ENCODE assay signal across 7 cellular contexts in genomic region chr19:7673995-7674667, GRCh38. TPM values are rescaled to one million over a fixed set of nuclear protein-coding genes. Genes with fewer than 3 reads are reported as not detected.
DNase-seq lines count a peak whose midpoint lies in the region; TF ChIP-seq lines count a peak whose summit lies in the region.

No MANE protein-coding gene starts in this region.

- POLR2A ChIA-PET in SK-N-SH (lab: Yijun Ruan, JAX) = no interaction called here
- POLR2A ChIA-PET in CD8-positive, alpha-beta memory T cell (lab: Charles Lee) = no interaction called here

- H3K27ac ChIP-seq in SK-N-SH (ENCODE audit: low read depth in 2 of 2, low read length in 1 of 2) (no peak overlapping the region), neural progenitor cell (no peak overlapping the region)
- H3K27ac ChIP-seq in CD8-positive, alpha-beta memory T cell (ENCODE audit: low read depth, low read length) = no peak overlapping the region

- no peaks in the 10 kb centered on the region for H3K9me2 ChIP-seq in SK-N-SH

- no peak overlapping the region for H3K4me3 Mint-ChIP-seq in neural progenitor cell
- H3K4me3 Mint-ChIP-seq in CD8-positive, alpha-beta memory T cell = no peak overlapping the region
- no peak overlapping the region for H3K4me3 Mint-ChIP-seq in osteocyte (ENCODE audit: unreplicated experiment)

- WGBS in SK-N-SH (ENCODE audit: low lambda C conversion rate) = 21% methylated on average over 10 of the region's 12 CpGs

- peak; percentile 64 for DNase-seq in GM06990 (ENCODE audit: extremely low read depth, insufficient read length)
- DNase-seq in MG63 = peak; percentile 72
- DNase-seq in SK-N-SH = peak; percentile 81
- DNase-seq in fibroblast of gingiva (ENCODE audit: low read depth) = peak; percentile 88
- peak; percentile 71 for DNase-seq in neural progenitor cell (ENCODE audit: low spot score)
- DNase-seq in CD8-positive, alpha-beta memory T cell = no peak
- no peak for DNase-seq in osteocyte (ENCODE audit: extremely low spot score, unreplicated experiment)

- H3K79me2 ChIP-seq in SK-N-SH (ENCODE audit: insufficient read depth) (no peaks in the 10 kb centered on the region), neural progenitor cell (ENCODE audit: low read depth) (no peaks in the 10 kb centered on the region)

- no peaks in the 10 kb centered on the region for H3K36me3 ChIP-seq in GM06990 (ENCODE audit: control insufficient read depth, insufficient read depth, low read length)
- no peaks in the 10 kb centered on the region for H3K36me3 ChIP-seq in MG63
- H3K36me3 ChIP-seq in SK-N-SH (replicated peaks in 1 of 2; ENCODE audit: control insufficient read depth in 1 of 2, insufficient read depth in 2 of 2, low read length in 1 of 2) = no peaks in the 10 kb centered on the region
- H3K36me3 ChIP-seq in neural progenitor cell = no peaks in the 10 kb centered on the region
- H3K36me3 ChIP-seq in CD8-positive, alpha-beta memory T cell (ENCODE audit: insufficient read depth, low read length) = no peaks in the 10 kb centered on the region

- H3K4me3 ChIP-seq in GM06990 (replicated peaks; ENCODE audit: low read depth, low read length) (no peak overlapping the region), MG63 (no peak overlapping the region), SK-N-SH (ENCODE audit: low read depth in 2 of 2, low read length in 1 of 2) (no peak overlapping the region), neural progenitor cell (no peak overlapping the region)
- H3K4me3 ChIP-seq in CD8-positive, alpha-beta memory T cell (ENCODE audit: low read length) = no peak overlapping the region

- no peak overlapping the region for H2AFZ ChIP-seq in SK-N-SH (ENCODE audit: low read depth)
- peak overlapping the region; percentile 34 for H2AFZ ChIP-seq in neural progenitor cell (replicated peaks)

- H3K36me3 Mint-ChIP-seq in neural progenitor cell = no peaks in the 10 kb centered on the region
- no peaks in the 10 kb centered on the region for H3K36me3 Mint-ChIP-seq in CD8-positive, alpha-beta memory T cell
- H3K36me3 Mint-ChIP-seq in osteocyte (ENCODE audit: unreplicated experiment) = no peaks in the 10 kb centered on the region

- H3K4me1 ChIP-seq in SK-N-SH (ENCODE audit: control insufficient read depth in 1 of 2, insufficient read depth in 2 of 2, low read depth in 1 of 2, low read length in 1 of 2) (no peaks in the 10 kb centered on the region; a peak in 1 of 4 replicates), neural progenitor cell (peaks cover 7% of the 10 kb centered on the region)
- peaks cover 16% of the 10 kb centered on the region for H3K4me1 ChIP-seq in CD8-positive, alpha-beta memory T cell (ENCODE audit: insufficient read depth, low read length)

- H4K20me1 ChIP-seq in SK-N-SH (ENCODE audit: insufficient read depth) (no peaks in the 10 kb centered on the region), neural progenitor cell (ENCODE audit: low read depth) (no peaks in the 10 kb centered on the region)

- CTCF ChIA-PET in SK-N-SH (lab: Yijun Ruan, JAX) = interaction anchor here (0.6 to 2.9 kb wide), 3 partner anchors 21 to 106 kb away, joined by 3 to 11 read pairs (median 3); no protein-coding TSS in a partner anchor
- CTCF ChIA-PET in CD8-positive, alpha-beta memory T cell (lab: Charles Lee) = interaction anchor here (0.5 kb wide), 1 partner anchor 25 kb away, joined by 3 read pairs; no protein-coding TSS in a partner anchor

- TF ChIP-seq EP300 in SK-N-SH (IDR thresholded peaks at IDR 0.05; ENCODE audit: borderline replicate concordance in 1 of 2, low read depth in 1 of 2, low read length in 1 of 2) = no peak

- H3K9me3 Mint-ChIP-seq in neural progenitor cell = peaks cover 2% of the 10 kb centered on the region
- no peaks in the 10 kb centered on the region for H3K9me3 Mint-ChIP-seq in CD8-positive, alpha-beta memory T cell
- H3K9me3 Mint-ChIP-seq in osteocyte (ENCODE audit: unreplicated experiment) = no peaks in the 10 kb centered on the region

- H3K27me3 ChIP-seq in GM06990 (replicated peaks; ENCODE audit: control insufficient read depth, insufficient read depth, low read length) (no peaks in the 10 kb centered on the region), MG63 (peaks cover 78% of the 10 kb centered on the region), SK-N-SH (ENCODE audit: insufficient read depth) (peaks cover 57% of the 10 kb centered on the region), neural progenitor cell (peaks cover 99% of the 10 kb centered on the region)
- H3K27me3 ChIP-seq in CD8-positive, alpha-beta memory T cell (ENCODE audit: insufficient read depth, low read length, poor library complexity, severe bottlenecking) = no peaks in the 10 kb centered on the region

- H3K4me1 Mint-ChIP-seq in neural progenitor cell (peaks cover 6% of the 10 kb centered on the region), osteocyte (ENCODE audit: unreplicated experiment) (peaks cover 6% of the 10 kb centered on the region)
- H3K4me1 Mint-ChIP-seq in CD8-positive, alpha-beta memory T cell = peaks cover 24 to 47% (median 32%) of the 10 kb centered on the region in 3 donors

- no peak for TF ChIP-seq RAD21 in SK-N-SH (IDR thresholded peaks at IDR 0.05; ENCODE audit: low read length)

- H3K9ac ChIP-seq in SK-N-SH (no peak overlapping the region), neural progenitor cell (no peak overlapping the region)

- H3K9me3 ChIP-seq in MG63 = peaks cover 14% of the 10 kb centered on the region
- no peaks in the 10 kb centered on the region for H3K9me3 ChIP-seq in SK-N-SH
- H3K9me3 ChIP-seq in neural progenitor cell (ENCODE audit: low read depth) = no peaks in the 10 kb centered on the region
- H3K9me3 ChIP-seq in CD8-positive, alpha-beta memory T cell (ENCODE audit: low read length) = no peaks in the 10 kb centered on the region

- H3K27ac Mint-ChIP-seq in neural progenitor cell (no peak overlapping the region), osteocyte (ENCODE audit: unreplicated experiment) (no peak overlapping the region)
- peak overlapping the region in 1 of 8 donors; percentile 88 for H3K27ac Mint-ChIP-seq in CD8-positive, alpha-beta memory T cell

- H3K4me2 ChIP-seq in SK-N-SH (no peak overlapping the region), neural progenitor cell (no peak overlapping the region)

- H3F3A ChIP-seq in SK-N-SH (replicated peaks; ENCODE audit: insufficient read depth) = no peaks in the 10 kb centered on the region
- H3F3A ChIP-seq in neural progenitor cell (ENCODE audit: low read depth) = peaks cover 4% of the 10 kb centered on the region

- TF ChIP-seq CTCF in GM06990 (IDR thresholded peaks at IDR 0.05; ENCODE audit: insufficient read depth, low read length, poor library complexity, severe bottlenecking) (no peak), SK-N-SH (IDR thresholded peaks at IDR 0.05) (no peak), neural progenitor cell (IDR thresholded peaks at IDR 0.05) (no peak), osteocyte (IDR thresholded peaks at IDR 0.05) (no peak)

- H3K27me3 Mint-ChIP-seq in neural progenitor cell (ENCODE audit: insufficient read depth, low read depth) (peaks cover 50% of the 10 kb centered on the region), osteocyte (ENCODE audit: unreplicated experiment) (peaks cover 33% of the 10 kb centered on the region)
- peaks cover 27 to 67% of the 10 kb centered on the region in 2 donors for H3K27me3 Mint-ChIP-seq in CD8-positive, alpha-beta memory T cell

RNA-seq across cellular contexts. Expression of gene MCEMP1, which starts 2.8 kb away (rescaled TPM):
- not detected in 2 replicates for total RNA-seq in MG63 (2014; rRNA removed; shearing (Covaris generic); ENCODE audit: low replicate concordance)
- not detected in 2 replicates for polyA plus RNA-seq in SK-N-SH (2012; rRNA removed)
- polyA plus RNA-seq in SK-N-SH (2012; cell fraction: cytosol; rRNA removed) = not detected in 2 replicates
- polyA plus RNA-seq in SK-N-SH (2012; cell fraction: nucleus; rRNA removed) = not detected in 2 replicates
- total RNA-seq in neural progenitor cell (ENCODE audit: low replicate concordance) = not detected in 2 replicates
- not detected for total RNA-seq in CD8-positive, alpha-beta memory T cell
- not detected for polyA plus RNA-seq in CD8-positive, alpha-beta memory T cell
- total RNA-seq in osteocyte = not detected in 2 replicates

RNA-seq across cellular contexts. Expression of gene RETN, which starts 5.3 kb away (rescaled TPM):
- total RNA-seq in MG63 (2014; rRNA removed; shearing (Covaris generic); ENCODE audit: low replicate concordance) = not detected in 2 replicates
- not detected in 2 replicates for polyA plus RNA-seq in SK-N-SH (2012; rRNA removed)
- polyA plus RNA-seq in SK-N-SH (2012; cell fraction: cytosol; rRNA removed) = not detected in 2 replicates
- polyA plus RNA-seq in SK-N-SH (2012; cell fraction: nucleus; rRNA removed) = not detected in 2 replicates
- total RNA-seq in neural progenitor cell (ENCODE audit: low replicate concordance) (not detected in 2 replicates), osteocyte (not detected in 2 replicates)
- total RNA-seq in CD8-positive, alpha-beta memory T cell = not detected
- 1.2 TPM for polyA plus RNA-seq in CD8-positive, alpha-beta memory T cell

RNA-seq across cellular contexts. Expression of gene TRAPPC5, which starts 6.5 kb away (rescaled TPM):
- total RNA-seq in MG63 (2014; rRNA removed; shearing (Covaris generic); ENCODE audit: low replicate concordance) = 159 and 202 TPM in 2 replicates
- 44.1 and 49.4 TPM in 2 replicates for polyA plus RNA-seq in SK-N-SH (2012; rRNA removed)
- 21.7 and 37.7 TPM in 2 replicates for polyA plus RNA-seq in SK-N-SH (2012; cell fraction: cytosol; rRNA removed)
- 18.7 and 27.8 TPM in 2 replicates for polyA plus RNA-seq in SK-N-SH (2012; cell fraction: nucleus; rRNA removed)
- total RNA-seq in neural progenitor cell (ENCODE audit: low replicate concordance) (24.4 and 53.7 TPM in 2 replicates), osteocyte (105 and 108 TPM in 2 replicates)
- total RNA-seq in CD8-positive, alpha-beta memory T cell = 10 to 100 TPM; 63.5 to 70.1 TPM
- polyA plus RNA-seq in CD8-positive, alpha-beta memory T cell = 155 TPM

RNA-seq across cellular contexts. Expression of gene FCER2, which starts 27.8 kb away (rescaled TPM):
- total RNA-seq in MG63 (2014; rRNA removed; shearing (Covaris generic); ENCODE audit: low replicate concordance) = not detected in 2 replicates
- polyA plus RNA-seq in SK-N-SH (2012; rRNA removed) = not detected in 2 replicates
- not detected in 2 replicates for polyA plus RNA-seq in SK-N-SH (2012; cell fraction: cytosol; rRNA removed)
- not detected in 2 replicates for polyA plus RNA-seq in SK-N-SH (2012; cell fraction: nucleus; rRNA removed)
- total RNA-seq in neural progenitor cell (ENCODE audit: low replicate concordance) (not detected in 2 replicates), osteocyte (not detected in 2 replicates)
- 1 to 10 TPM in 1 of 2 experiments, under 1 TPM in 1; 0.96 to 1.6 TPM for total RNA-seq in CD8-positive, alpha-beta memory T cell
- not detected for polyA plus RNA-seq in CD8-positive, alpha-beta memory T cell

RNA-seq across cellular contexts. Expression of gene STXBP2, which starts 37.2 kb away (rescaled TPM):
- 3.5 TPM in 1 of 2 replicates, not detected in the other for total RNA-seq in MG63 (2014; rRNA removed; shearing (Covaris generic); ENCODE audit: low replicate concordance)
- 1.3 and 4.7 TPM in 2 replicates for polyA plus RNA-seq in SK-N-SH (2012; rRNA removed)
- polyA plus RNA-seq in SK-N-SH (2012; cell fraction: cytosol; rRNA removed) = 0.81 and 1.4 TPM in 2 replicates
- 7.6 and 9.1 TPM in 2 replicates for polyA plus RNA-seq in SK-N-SH (2012; cell fraction: nucleus; rRNA removed)
- 12.7 and 21.9 TPM in 2 replicates for total RNA-seq in neural progenitor cell (ENCODE audit: low replicate concordance)
- total RNA-seq in CD8-positive, alpha-beta memory T cell = 10 to 100 TPM; 80.1 to 80.5 TPM
- 75.2 TPM for polyA plus RNA-seq in CD8-positive, alpha-beta memory T cell
- total RNA-seq in osteocyte = 11.6 and 13.6 TPM in 2 replicates

Comparison
In these comparisons a context has a peak if more than half of its experiments do, and no peak if none do; other contexts are left out.
1. DNase-seq: peak in GM06990 (single experiment), MG63 (single experiment), SK-N-SH (single experiment), fibroblast of gingiva (single experiment) and neural progenitor cell (single experiment); none in CD8-positive, alpha-beta memory T cell (0 of 5) and osteocyte (single experiment).